In the genomic region with DNA sequence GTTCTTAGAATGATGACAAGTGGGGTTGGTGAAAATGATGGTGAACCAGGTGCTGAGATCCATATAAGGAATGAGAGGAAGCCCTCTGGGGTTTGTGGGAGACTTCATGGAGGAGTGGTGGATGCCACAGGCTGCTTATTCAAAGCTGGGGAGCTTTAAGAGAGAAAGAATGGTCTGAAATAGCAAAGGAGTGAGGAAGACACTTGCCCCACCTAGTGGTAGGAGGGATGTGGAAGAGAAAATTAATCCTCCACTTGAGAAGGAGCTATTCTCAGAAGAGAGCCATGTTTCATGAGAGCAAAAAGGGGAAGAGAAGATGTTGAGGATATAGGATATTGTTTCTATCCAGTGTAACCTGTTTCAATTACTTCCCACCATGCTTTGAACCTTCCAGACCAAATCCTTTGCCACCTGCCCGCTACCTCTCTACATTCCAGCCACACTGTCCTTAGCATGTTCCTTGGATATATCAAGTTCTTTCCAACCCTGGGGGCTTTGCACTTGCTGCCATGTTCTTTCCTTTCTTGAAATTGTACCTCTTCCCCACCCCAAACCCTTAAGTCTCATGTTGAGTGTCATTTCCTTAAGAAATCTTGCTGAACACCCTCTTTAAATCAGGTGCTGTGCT, we compare ENCODE assay signal across 8 cellular contexts. TPM values are rescaled to one million over a fixed set of nuclear protein-coding genes. Genes with fewer than 3 reads are reported as not detected.
DNase-seq lines count a peak whose midpoint lies in the region; ATAC-seq and TF ChIP-seq lines count a peak whose summit lies in the region.

No MANE protein-coding gene starts in this region.

- H3K36me3 ChIP-seq in hepatocyte (replicated peaks; ENCODE audit: insufficient read depth, low read depth), result no peaks in the 10 kb centered on the region
- no peaks in the 10 kb centered on the region for H3K36me3 ChIP-seq in testis (ENCODE audit: low read depth, missing control alignments)

- DNase-seq in COLO668 (lab: John Stamatoyannopoulos, UW; ENCODE audit: unreplicated experiment), result peak; percentile 15
- peak; percentile 71 for DNase-seq in GM13977 (ENCODE audit: low spot score)
- DNase-seq in NCI-H2029 treated with DMSO at 0.1 percent for 48 hours (lab: John Stamatoyannopoulos, UW), result peak; percentile 0
- peak; percentile 70 for DNase-seq in hepatocyte (ENCODE audit: low spot score)
- DNase-seq in testis, result peak; percentile 61

- H4K20me1 ChIP-seq in hepatocyte (ENCODE audit: insufficient read depth, poor library complexity, severe bottlenecking), result no peaks in the 10 kb centered on the region

- in situ Hi-C loops in GM13977 (cut with MboI; ENCODE audit: low pct_unique_long_range_greater_than_20kb, low sequenced_read_pairs, unreplicated experiment), result loop anchor here (10.0 kb wide), 1 partner anchor 314 kb away; the partner anchor contains the start of gene GLUL

- ATAC-seq in HG02840 (IDR thresholded peaks at IDR 0.05; ENCODE audit: low FRiP score, unreplicated experiment) (no peak), GM18498 (IDR thresholded peaks at IDR 0.05; ENCODE audit: unreplicated experiment) (no peak)

- H3K27me3 ChIP-seq in hepatocyte (no peaks in the 10 kb centered on the region), testis (no peaks in the 10 kb centered on the region)

- H3K4me2 ChIP-seq in hepatocyte, result no peak overlapping the region

- 100% methylated on average over 1 of the region's 1 CpG for WGBS in hepatocyte (ENCODE audit: low lambda C conversion rate, missing lambda C conversion rate)
- WGBS in testis, 2 donors, result 95 to 97% methylated on average over 1 of the region's 1 CpG

- intact Hi-C loops in testis (cut with DNase I; ENCODE audit: low total_unique reads), result loop anchor here (10.0 kb wide), 1 partner anchor 704 kb away; the partner anchor contains the start of gene NPL

- no peaks in the 10 kb centered on the region for H3K9me3 ChIP-seq in hepatocyte (ENCODE audit: low read depth)
- no peaks in the 10 kb centered on the region for H3K9me3 ChIP-seq in testis

- H3K4me1 ChIP-seq in hepatocyte (ENCODE audit: insufficient read depth) (no peaks in the 10 kb centered on the region), testis (peaks cover 16% of the 10 kb centered on the region)

- H3K4me3 ChIP-seq in WI38 (ENCODE audit: low read depth, low read length), result no peak overlapping the region
- no peak overlapping the region for H3K4me3 ChIP-seq in hepatocyte
- no peak overlapping the region for H3K4me3 ChIP-seq in testis

- no peak overlapping the region for H2AFZ ChIP-seq in hepatocyte

- no peak for TF ChIP-seq POLR2A in testis (IDR thresholded peaks at IDR 0.05)

- TF ChIP-seq CTCF in GM13977 (IDR thresholded peaks at IDR 0.05; ENCODE audit: extremely low read depth, insufficient read depth, missing control alignments), result peak; percentile 70
- 0 out of 2 replicates have a peak, but pooled peaks have one; percentile 21 for TF ChIP-seq CTCF in WI38 (IDR thresholded peaks at IDR 0.05; ENCODE audit: low read depth, low read length)
- TF ChIP-seq CTCF in hepatocyte (IDR thresholded peaks at IDR 0.05; ENCODE audit: poor library complexity), result peak; percentile 55
- TF ChIP-seq CTCF in testis (IDR thresholded peaks at IDR 0.05), result peak; percentile 28 to 75 (median 68)

- H3K27ac ChIP-seq in hepatocyte (no peak overlapping the region), testis (no peak overlapping the region)

- H3K79me2 ChIP-seq in hepatocyte, result no peaks in the 10 kb centered on the region

- H3K9me2 ChIP-seq in hepatocyte (replicated peaks; ENCODE audit: insufficient read depth), result no peaks in the 10 kb centered on the region

RNA-seq across cellular contexts. Expression of gene ZNF648, which starts 19.6 kb away (rescaled TPM):
- total RNA-seq in hepatocyte, result 0.20 and 0.23 TPM in 2 replicates
- polyA plus RNA-seq in hepatocyte, result 0.06 TPM in 1 of 2 replicates, not detected in the other
- total RNA-seq in testis, result 1 to 10 TPM; 3.8 to 5.0 TPM
- polyA plus RNA-seq in testis (ENCODE audit: insufficient read depth, low read depth, low replicate concordance), result 0.91 TPM

Comparison
In these comparisons a context has a peak if more than half of its experiments do, and no peak if none do; other contexts are left out.
1. DNase-seq: peak in every context shown above with its lines; median percentile 71 in GM13977; 70 in hepatocyte; 61 in testis; 15 in COLO668; 0 in NCI-H2029 treated with DMSO at 0.1 percent for 48 hours.